ENCODE assay signal across 11 cellular contexts in the genomic region with DNA sequence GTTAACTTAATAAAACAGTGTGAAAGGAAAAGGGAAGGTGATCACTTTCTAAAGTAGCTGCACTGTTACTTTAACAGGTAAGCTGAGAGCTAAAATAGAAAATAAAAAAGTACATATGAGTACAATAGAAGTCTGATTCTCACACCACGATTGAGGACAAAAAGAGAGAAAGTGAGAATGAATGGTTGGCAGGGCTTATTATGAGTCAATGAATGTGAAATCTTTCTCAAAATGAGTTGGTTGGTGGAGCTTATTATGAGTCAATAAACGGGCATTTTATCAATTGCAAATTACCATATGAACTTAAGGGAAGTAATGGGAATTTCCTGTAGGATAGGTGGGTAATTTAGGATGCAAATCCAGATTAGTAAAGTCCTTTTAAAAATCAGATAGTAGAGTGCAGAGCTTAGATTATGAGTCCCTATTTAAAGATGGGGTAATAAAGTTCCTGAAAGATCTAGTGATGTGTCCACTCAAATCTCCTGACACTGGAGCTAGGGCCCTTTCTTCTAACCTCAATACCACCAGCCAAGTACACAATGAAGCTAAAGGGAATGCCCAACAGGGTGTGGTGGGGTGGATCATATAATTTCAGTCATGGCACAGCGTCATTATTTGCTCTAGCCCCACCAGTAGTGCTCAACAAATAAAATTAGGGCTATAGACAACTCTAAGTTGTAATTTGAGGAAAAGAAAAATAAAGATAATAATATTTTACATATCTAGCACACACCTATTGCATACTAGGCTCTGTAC. TPM values are rescaled to one million over a fixed set of nuclear protein-coding genes. Genes with fewer than 3 reads are reported as not detected.
DNase-seq lines count a peak whose midpoint lies in the region; ATAC-seq, FAIRE-seq and TF ChIP-seq lines count a peak whose summit lies in the region.
"Had no signal": no experiment of that assay in that cellular context is flagged by ENCODE, and none has a peak within 500 bp of the region (broad histone marks: within the 10 kb centered on the region; RNA-seq: fewer than 3 reads in every experiment).

No MANE protein-coding gene starts in this region.

- H3K79me2 ChIP-seq in Karpas-422 (ENCODE audit: low read length) = no peaks in the 10 kb centered on the region

- no peaks in the 10 kb centered on the region for H4K20me1 ChIP-seq in Karpas-422 (ENCODE audit: insufficient read depth, low read depth, low read length)

- peak; percentile 86 for ATAC-seq in GM18511 (IDR thresholded peaks at IDR 0.05; ENCODE audit: unreplicated experiment)
- ATAC-seq in GM21526 (IDR thresholded peaks at IDR 0.05; ENCODE audit: low FRiP score, unreplicated experiment) = peak; percentile 58
- ATAC-seq in HG03139 (IDR thresholded peaks at IDR 0.05; ENCODE audit: unreplicated experiment) = peak; percentile 70

- no peak overlapping the region for H3K4me2 ChIP-seq in Karpas-422 (ENCODE audit: low read depth, low read length, poor library complexity, severe bottlenecking)

- H3K27me3 ChIP-seq in bronchial epithelial cell (ENCODE audit: control insufficient read depth, insufficient read depth, low read length) (no peaks in the 10 kb centered on the region), Karpas-422 (ENCODE audit: low read length) (no peaks in the 10 kb centered on the region)
- H3K27me3 ChIP-seq: neutrophil had no signal

- H3K4me1 ChIP-seq in Karpas-422 (ENCODE audit: low read length) = peaks cover 8% of the 10 kb centered on the region

- H2AFZ ChIP-seq in Karpas-422 (ENCODE audit: low read length) = no peak overlapping the region

- H3K9ac ChIP-seq in Karpas-422 (ENCODE audit: low read length) = no peak overlapping the region

- H3K4me3 ChIP-seq in bronchial epithelial cell (ENCODE audit: low read depth, low read length) (no peak overlapping the region), Karpas-422 (ENCODE audit: low read length) (no peak overlapping the region)

- no peaks in the 10 kb centered on the region for H3K9me2 ChIP-seq in Karpas-422 (replicated peaks; ENCODE audit: insufficient read depth, low read length)

- no peak for FAIRE-seq in bronchial epithelial cell (lab: Jason Lieb, UNC)
- FAIRE-seq: urothelium cell line had no signal

- H3K9me3 ChIP-seq in Karpas-422 (ENCODE audit: low read length) = no peaks in the 10 kb centered on the region
- H3K9me3 ChIP-seq: neutrophil had no signal

- TF ChIP-seq CTCF in bronchial epithelial cell (IDR thresholded peaks at IDR 0.05; ENCODE audit: insufficient read depth, low read length, severe bottlenecking) = no peak

- DNase-seq in bronchial epithelial cell (ENCODE audit: low read depth) = peak; percentile 63
- DNase-seq in mucosa of gallbladder (ENCODE audit: low spot score) = no peak
- DNase-seq in NOMO-1 (lab: John Stamatoyannopoulos, UW; ENCODE audit: unreplicated experiment in 2 of 2) = no peak
- no peak for DNase-seq in Karpas-422
- no peak for DNase-seq in occipital lobe (lab: John Stamatoyannopoulos, UW)
- DNase-seq: NCI-H526 treated with DMSO at 0.1 percent for 48 hours had no signal

- H3K36me3 ChIP-seq in bronchial epithelial cell (ENCODE audit: control insufficient read depth, insufficient read depth, low read length) = no peaks in the 10 kb centered on the region
- no peaks in the 10 kb centered on the region for H3K36me3 ChIP-seq in Karpas-422 (ENCODE audit: insufficient read depth, low read length)
- H3K36me3 ChIP-seq: neutrophil had no signal

- H3K27ac ChIP-seq in Karpas-422 (ENCODE audit: low read length) = no peak overlapping the region

RNA-seq across cellular contexts. Expression of gene TLR4, which starts 21.1 kb away (rescaled TPM):
- total RNA-seq in bronchial epithelial cell (0.13 and 0.26 TPM in 2 replicates), mucosa of gallbladder (9.8 TPM), occipital lobe (10.8 TPM)
- 5.8 and 7.3 TPM in 2 replicates for total RNA-seq in Karpas-422 (2014; rRNA removed; shearing (Covaris generic); ENCODE audit: low replicate concordance)
